In genomic region chr10:75061709-75062108, GRCh38 we compare ENCODE assay signal across 13 cellular contexts.
"Had no signal": no experiment of that assay in that cellular context is flagged by ENCODE, and none has a peak within 500 bp of the region (broad histone marks: within the 10 kb centered on the region; RNA-seq: fewer than 3 reads in every experiment).

No MANE protein-coding gene starts in this region.

- H3K9me3 ChIP-seq: gastroesophageal sphincter, left ventricle myocardium inferior had no signal

- H3K4me1 ChIP-seq: left ventricle myocardium inferior, neural progenitor cell had no signal

- H2AFZ ChIP-seq: parathyroid adenoma had no signal

- H3K27ac Mint-ChIP-seq: activated CD4-positive, alpha-beta memory T cell treated with anti-CD3 and anti-CD28 coated beads, Interleukin-2, amount 10 ng/mL, durations not matched to agents 7 days and 5 days; activated naive CD8-positive, alpha-beta T cell treated with anti-CD3 and anti-CD28 coated beads, Interleukin-2, amount 50 U/mL, for 24 hours; memory B cell; stimulated activated memory B cell treated with anti-CD40 and anti-IgM and Interleukin-4, amounts not matched to agents 10 μg/mL and 1 μg/mL and 100 μg/mL, for 72 hours; T-helper 2 cell treated with Interferon-gamma antibody and Interleukin-4, amounts not matched to agents 5 μg/mL and 100 μg/mL, for 36 hours had no signal

- H3K27ac ChIP-seq: left ventricle myocardium inferior, neural progenitor cell, parathyroid adenoma had no signal

- H3K4me3 ChIP-seq: gastroesophageal sphincter, left ventricle myocardium inferior, neural progenitor cell had no signal

- H3K36me3 ChIP-seq: gastroesophageal sphincter, left ventricle myocardium inferior, neural progenitor cell had no signal

- H3K27me3 ChIP-seq: gastroesophageal sphincter, neural progenitor cell had no signal

- H3K27me3 Mint-ChIP-seq: activated CD4-positive, alpha-beta memory T cell treated with anti-CD3 and anti-CD28 coated beads, Interleukin-2, amount 10 ng/mL, durations not matched to agents 7 days and 5 days; activated naive CD8-positive, alpha-beta T cell treated with anti-CD3 and anti-CD28 coated beads, Interleukin-2, amount 50 U/mL, for 24 hours; memory B cell; stimulated activated memory B cell treated with anti-CD40 and anti-IgM and Interleukin-4, amounts not matched to agents 10 μg/mL and 1 μg/mL and 100 μg/mL, for 72 hours; type B pancreatic cell had no signal

- H3K9ac ChIP-seq: neural progenitor cell, parathyroid adenoma had no signal

- H3K9me3 Mint-ChIP-seq: activated naive CD8-positive, alpha-beta T cell treated with anti-CD3 and anti-CD28 coated beads, Interleukin-2, amount 50 U/mL, for 24 hours; memory B cell; neural progenitor cell; stimulated activated memory B cell treated with anti-CD40 and anti-IgM and Interleukin-4, amounts not matched to agents 10 μg/mL and 1 μg/mL and 100 μg/mL, for 72 hours; T-helper 2 cell treated with Interferon-gamma antibody and Interleukin-4, amounts not matched to agents 5 μg/mL and 100 μg/mL, for 36 hours; type B pancreatic cell had no signal

- DNase-seq: activated CD4-positive, alpha-beta memory T cell treated with anti-CD3 and anti-CD28 coated beads, Interleukin-2, amount 10 ng/mL, durations not matched to agents 7 days and 5 days; activated CD4-positive, CD25-positive, alpha-beta regulatory T cell treated with anti-CD3 and anti-CD28 coated beads, Interleukin-2, amount 50 U/mL, for 72 hours; activated naive CD8-positive, alpha-beta T cell treated with anti-CD3 and anti-CD28 coated beads, Interleukin-2, amount 50 U/mL, for 24 hours; activated T-cell treated with anti-CD3 and anti-CD28 coated beads, Interleukin-2, amount 50 U/mL, for 48 hours; left ventricle myocardium inferior; stimulated activated CD4-positive, alpha-beta T cell treated with anti-CD3 and anti-CD28 coated beads, Interleukin-1b, Interleukin-23, amount 100 ng/mL, for 48 hours had no signal

- H3K36me3 Mint-ChIP-seq: memory B cell; neural progenitor cell; stimulated activated memory B cell treated with anti-CD40 and anti-IgM and Interleukin-4, amounts not matched to agents 10 μg/mL and 1 μg/mL and 100 μg/mL, for 72 hours; type B pancreatic cell had no signal

- H3K79me2 ChIP-seq: parathyroid adenoma had no signal

- H3K4me3 Mint-ChIP-seq: activated CD4-positive, alpha-beta memory T cell treated with anti-CD3 and anti-CD28 coated beads, Interleukin-2, amount 10 ng/mL, durations not matched to agents 7 days and 5 days; activated naive CD8-positive, alpha-beta T cell treated with anti-CD3 and anti-CD28 coated beads, Interleukin-2, amount 50 U/mL, for 24 hours; memory B cell; stimulated activated memory B cell treated with anti-CD40 and anti-IgM and Interleukin-4, amounts not matched to agents 10 μg/mL and 1 μg/mL and 100 μg/mL, for 72 hours; T-helper 2 cell treated with Interferon-gamma antibody and Interleukin-4, amounts not matched to agents 5 μg/mL and 100 μg/mL, for 36 hours; type B pancreatic cell had no signal

- H3K4me2 ChIP-seq: neural progenitor cell had no signal

- H3K4me1 Mint-ChIP-seq: activated naive CD8-positive, alpha-beta T cell treated with anti-CD3 and anti-CD28 coated beads, Interleukin-2, amount 50 U/mL, for 24 hours; memory B cell; stimulated activated memory B cell treated with anti-CD40 and anti-IgM and Interleukin-4, amounts not matched to agents 10 μg/mL and 1 μg/mL and 100 μg/mL, for 72 hours had no signal
